Comparison of ENCODE assay signal across 1 cellular context in genomic region chr9:93098236-93098946, GRCh38.
A peak's percentile ranks its signal among the peaks of the same experiment; 100 is the strongest.
TF ChIP-seq lines count a peak whose summit lies in the region.

No MANE protein-coding gene starts in this region.

TF ChIP-seq in GM12878, 131 proteins besides CTCF, POLR2A, EP300 and RAD21 (continued from another document):
- no peak for TF ChIP-seq CBX5 (IDR thresholded peaks at IDR 0.05; ENCODE audit: low read depth)
- TF ChIP-seq BCL3 (IDR thresholded peaks at IDR 0.05; ENCODE audit: borderline replicate concordance, insufficient read depth, low read depth, low read length, poor library complexity, severe bottlenecking), result no peak
- TF ChIP-seq PKNOX1 (IDR thresholded peaks at IDR 0.05), result no peak
- TF ChIP-seq E2F8 (IDR thresholded peaks at IDR 0.05; ENCODE audit: low read depth, partially characterized antibody), result no peak
- no peak for TF ChIP-seq ZNF687 (IDR thresholded peaks at IDR 0.05)
- TF ChIP-seq KLF5 (IDR thresholded peaks at IDR 0.05; ENCODE audit: partially characterized antibody), result no peak
- peak; percentile 28; the same call in 1 of the 2 replicates for TF ChIP-seq DPF2 (IDR thresholded peaks at IDR 0.05)
- TF ChIP-seq SMARCA5 (IDR thresholded peaks at IDR 0.05), result no peak
- TF ChIP-seq SPI1 (IDR thresholded peaks at IDR 0.05; ENCODE audit: borderline replicate concordance, insufficient read depth, low read depth, low read length), result no peak
- peak; percentile 14 for TF ChIP-seq PBX3 (IDR thresholded peaks at IDR 0.05; ENCODE audit: insufficient replicate concordance, low read depth, low read length)
- TF ChIP-seq STAT3 (IDR thresholded peaks at IDR 0.05; ENCODE audit: low read depth, low read length), result no peak
- peak in 1 of 2 experiments; percentile 65; a peak in 1 of 4 replicates for TF ChIP-seq BHLHE40 (IDR thresholded peaks at IDR 0.05; ENCODE audit: borderline replicate concordance in 1 of 2, low read depth in 2 of 2, low read length in 1 of 2)
- TF ChIP-seq NR2C2 (IDR thresholded peaks at IDR 0.05; ENCODE audit: borderline replicate concordance, control insufficient read depth, insufficient read length, low read depth), result no peak
TF ChIP-seq in GM12878: peak in this region for 4.
